In the genomic region with DNA sequence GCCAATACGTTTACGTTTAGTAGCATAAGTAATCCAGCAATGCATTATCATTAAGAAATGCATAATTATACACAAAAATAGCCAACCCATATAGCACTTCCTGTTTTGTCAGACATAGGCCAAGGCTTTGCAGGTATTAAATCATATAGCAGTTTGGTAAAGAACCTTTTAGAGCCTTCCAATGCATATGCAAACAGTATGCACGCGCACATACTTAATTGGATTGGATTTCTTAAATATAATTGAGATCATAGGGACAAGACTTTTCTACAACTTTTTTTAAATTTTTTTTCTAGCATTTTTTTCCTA, we compare ENCODE assay signal across 8 cellular contexts. TPM values are rescaled to one million over a fixed set of nuclear protein-coding genes. Genes with fewer than 3 reads are reported as not detected.
DNase-seq lines count a peak whose midpoint lies in the region; ATAC-seq, FAIRE-seq and TF ChIP-seq lines count a peak whose summit lies in the region.

No MANE protein-coding gene starts in this region.

- peaks cover 0 to 4% (median 0%) of the 10 kb centered on the region in 11 donors for H3K9me3 Mint-ChIP-seq in naive thymus-derived CD4-positive, alpha-beta T cell

- H3K27ac ChIP-seq in HUES64 (ENCODE audit: low read depth, low read length) (no peak overlapping the region), mammary epithelial cell (ENCODE audit: insufficient read depth, low read depth, low read length) (peak overlapping the region; percentile 90)
- peak overlapping the region; percentile 96 for H3K27ac ChIP-seq in naive thymus-derived CD4-positive, alpha-beta T cell (ENCODE audit: low read depth, low read length)

- intact Hi-C loops in mammary epithelial cell (cut with micrococcal nuclease): loop anchor here (2.0 kb wide), 1 partner anchor 161 kb away; no protein-coding TSS in a partner anchor
- intact Hi-C loops in naive thymus-derived CD4-positive, alpha-beta T cell (cut with micrococcal nuclease): loop anchor here (1.0 to 10.0 kb wide), 10 partner anchors 18 to 1337 kb away; a partner anchor contains a TSS

- in situ Hi-C loops in mammary epithelial cell (cut with MboI; ENCODE audit: low sequenced_read_pairs in 2 of 2) (no loop called here), GM13977 (cut with MboI; ENCODE audit: low pct_unique_long_range_greater_than_20kb, low sequenced_read_pairs, unreplicated experiment) (no loop called here)

- H3K4me1 Mint-ChIP-seq in naive thymus-derived CD4-positive, alpha-beta T cell: peaks cover 15 to 48% (median 37%) of the 10 kb centered on the region in 7 donors

- BruUV-seq in mammary epithelial cell (replicated peaks; lab: Mats Ljungman, UMichigan): no TSS peak

- 20% methylated on average over 2 of the region's 4 CpGs for WGBS in HUES64
- WGBS in mammary epithelial cell (ENCODE audit: low coverage, missing lambda C conversion rate): 48% methylated on average over 4 of the region's 4 CpGs

- H3K4me3 ChIP-seq in BJ (ENCODE audit: low read depth, low read length) (peak overlapping the region; percentile 80), HUES64 (ENCODE audit: low read length) (peak overlapping the region; percentile 81), mammary epithelial cell (replicated peaks in 1 of 3; ENCODE audit: insufficient read depth in 1 of 3, low read depth in 2 of 3, low read length in 3 of 3) (peak overlapping the region; percentile 98 to 100 (median 100))
- peak overlapping the region; percentile 85 for H3K4me3 ChIP-seq in naive thymus-derived CD4-positive, alpha-beta T cell (ENCODE audit: low read length)

- no peak for TF ChIP-seq POLR2A in GM12892 (IDR thresholded peaks at IDR 0.05; ENCODE audit: low read depth, low read length)

- CTCF ChIA-PET in BJ (lab: Yijun Ruan, JAX) (no interaction called here), mammary epithelial cell (lab: Charles Lee; ENCODE audit: low non-redundant PET) (no interaction called here)
- CTCF ChIA-PET in naive thymus-derived CD4-positive, alpha-beta T cell (lab: Charles Lee): no interaction called here

- peak overlapping the region; percentile 99 for H2AFZ ChIP-seq in mammary epithelial cell (ENCODE audit: low read depth, low read length)

- H3K79me2 ChIP-seq in mammary epithelial cell (ENCODE audit: insufficient read depth, low read length): peaks cover 41% of the 10 kb centered on the region

- H3K9me3 ChIP-seq in HUES64 (ENCODE audit: insufficient read depth, low read depth, low read length): no peaks in the 10 kb centered on the region
- H3K9me3 ChIP-seq in mammary epithelial cell (replicated peaks; ENCODE audit: insufficient read depth, low read length): no peaks in the 10 kb centered on the region
- H3K9me3 ChIP-seq in naive thymus-derived CD4-positive, alpha-beta T cell (ENCODE audit: control insufficient read depth in 2 of 3, low read length in 3 of 3): no peaks in the 10 kb centered on the region

- peaks cover 5 to 15% (median 9%) of the 10 kb centered on the region in 5 donors for H3K36me3 Mint-ChIP-seq in naive thymus-derived CD4-positive, alpha-beta T cell

- H3K36me3 ChIP-seq in BJ (ENCODE audit: control insufficient read depth, insufficient read depth, low read length): no peaks in the 10 kb centered on the region
- peaks cover 22% of the 10 kb centered on the region for H3K36me3 ChIP-seq in HUES64 (ENCODE audit: insufficient read depth, low read length)
- peaks cover 2% of the 10 kb centered on the region for H3K36me3 ChIP-seq in mammary epithelial cell (ENCODE audit: insufficient read depth, low read length)
- peaks cover 0 to 21% (median 3%) of the 10 kb centered on the region in 3 experiments for H3K36me3 ChIP-seq in naive thymus-derived CD4-positive, alpha-beta T cell (ENCODE audit: control insufficient read depth in 2 of 3, insufficient read depth in 3 of 3, low read length in 3 of 3)

- no peaks in the 10 kb centered on the region for H3K4me1 ChIP-seq in HUES64 (ENCODE audit: insufficient read depth, low read length)
- peaks cover 3% of the 10 kb centered on the region for H3K4me1 ChIP-seq in mammary epithelial cell (ENCODE audit: insufficient read depth, low read length)
- peaks cover 17 to 20% of the 10 kb centered on the region in 2 donors for H3K4me1 ChIP-seq in naive thymus-derived CD4-positive, alpha-beta T cell (ENCODE audit: control insufficient read depth in 2 of 2, insufficient read depth in 2 of 2, low read length in 2 of 2)

- TF ChIP-seq CTCF in BJ (IDR thresholded peaks at IDR 0.05; ENCODE audit: insufficient read depth, low read depth, low read length) (no peak), mammary epithelial cell (conservative IDR thresholded peaks at IDR 0.05 in 1 of 2, IDR thresholded peaks at IDR 0.05 in 1 of 2; ENCODE audit: extremely low read depth in 1 of 2, insufficient read depth in 1 of 2, low read depth in 1 of 2, low read length in 2 of 2) (no peak), GM13977 (IDR thresholded peaks at IDR 0.05; ENCODE audit: extremely low read depth, insufficient read depth, missing control alignments) (no peak)

- H3K27ac Mint-ChIP-seq in naive thymus-derived CD4-positive, alpha-beta T cell: peak overlapping the region; percentile 96 to 100 (median 98)

- POLR2A ChIA-PET in BJ (lab: Charles Lee): no interaction called here
- POLR2A ChIA-PET in naive thymus-derived CD4-positive, alpha-beta T cell (lab: Charles Lee): interaction anchor here (1.5 to 1.8 kb wide), 2 partner anchors 210 to 555 kb away, joined by 5 read pairs; a partner anchor contains a TSS

- H3K4me2 ChIP-seq in mammary epithelial cell (ENCODE audit: insufficient read depth, low read depth, low read length): peak overlapping the region; percentile 69

- H4K20me1 ChIP-seq in mammary epithelial cell (ENCODE audit: insufficient read depth, low read length): no peaks in the 10 kb centered on the region

- H3K27me3 ChIP-seq in BJ (ENCODE audit: control insufficient read depth, insufficient read depth, low read length) (no peaks in the 10 kb centered on the region; the same call in 1 of the 2 replicates), HUES64 (ENCODE audit: insufficient read depth, low read length) (peaks cover 2% of the 10 kb centered on the region; the same call in 1 of the 2 replicates), mammary epithelial cell (ENCODE audit: insufficient read depth, low read length) (no peaks in the 10 kb centered on the region)
- no peaks in the 10 kb centered on the region for H3K27me3 ChIP-seq in naive thymus-derived CD4-positive, alpha-beta T cell (ENCODE audit: control insufficient read depth in 2 of 2, insufficient read depth in 2 of 2, low read length in 2 of 2)

- ATAC-seq in naive thymus-derived CD4-positive, alpha-beta T cell: no peak

- no peak overlapping the region for H3K9ac ChIP-seq in HUES64 (ENCODE audit: low read depth, low read length)
- peak overlapping the region; percentile 91 for H3K9ac ChIP-seq in mammary epithelial cell (ENCODE audit: insufficient read depth, low read length)

- DNase-seq in BJ (ENCODE audit: low read depth): no peak
- DNase-seq in mammary epithelial cell: no peak
- DNase-seq in naive thymus-derived CD4-positive, alpha-beta T cell: peak in 1 of 9 donors; percentile 21
- no peak for DNase-seq in GM13977 (ENCODE audit: low spot score)
- DNase-seq in HTR-8/SVneo (ENCODE audit: insufficient read length, low spot score): no peak
- DNase-seq in Kasumi-1 (lab: John Stamatoyannopoulos, UW): no peak
- DNase-seq in GM12892 (ENCODE audit: insufficient read length): no peak

- peak overlapping the region; percentile 91 to 99 (median 97) for H3K4me3 Mint-ChIP-seq in naive thymus-derived CD4-positive, alpha-beta T cell

- FAIRE-seq in HTR-8/SVneo (lab: Jason Lieb, UNC) (no peak), GM12892 (lab: Jason Lieb, UNC) (no peak)

- dilution Hi-C loops in mammary epithelial cell (cut with HindIII; ENCODE audit: low sequenced_read_pairs): no loop called here

- H3K27me3 Mint-ChIP-seq in naive thymus-derived CD4-positive, alpha-beta T cell: peaks cover 0 to 2% (median 0%) of the 10 kb centered on the region in 5 donors

RNA-seq across cellular contexts. Expression of a gene that starts 0.7 kb away (rescaled TPM):
- polyA plus RNA-seq in BJ (2011; rRNA removed) (102 and 120 TPM in 2 replicates), mammary epithelial cell (60.9 TPM)
- polyA minus RNA-seq in BJ (2011; rRNA and poly(A)+ RNA removed): 40.0 and 59.7 TPM in 2 replicates
- 55.3 TPM for polyA plus RNA-seq in HUES64 (2013, experiment 1 of 2)
- polyA plus RNA-seq in HUES64 (2013, experiment 2 of 2): 50.3 TPM
- total RNA-seq in mammary epithelial cell: 100 to 1,000 TPM in 1 of 2 donors, 10 to 100 TPM in 1; 76.6 to 152 TPM
- 82.1 TPM for polyA minus RNA-seq in mammary epithelial cell
- 10 to 100 TPM; 45.6 to 64.0 (median 51.0) TPM for total RNA-seq in naive thymus-derived CD4-positive, alpha-beta T cell
- 10 to 100 TPM; 46.8 to 50.6 TPM for polyA plus RNA-seq in naive thymus-derived CD4-positive, alpha-beta T cell
- polyA plus RNA-seq in GM12892 (2012; ENCODE audit: missing spikeins): 35.9 TPM
